In genomic region chr7:98872328-98872924, GRCh38 we compare ENCODE assay signal across 10 cellular contexts. TPM values are rescaled to one million over a fixed set of nuclear protein-coding genes. Genes with fewer than 3 reads are reported as not detected.
DNase-seq lines count a peak whose midpoint lies in the region; ATAC-seq and TF ChIP-seq lines count a peak whose summit lies in the region.
"Had no signal": no experiment of that assay in that cellular context is flagged by ENCODE, and none has a peak within 500 bp of the region (broad histone marks: within the 10 kb centered on the region; RNA-seq: fewer than 3 reads in every experiment).

No MANE protein-coding gene starts in this region.

- H3K27me3 Mint-ChIP-seq in activated CD4-positive, alpha-beta memory T cell treated with anti-CD3 and anti-CD28 coated beads, Interleukin-2, amount 10 ng/mL, durations not matched to agents 7 days and 5 days: peaks cover 19% of the 10 kb centered on the region

- no peak overlapping the region for H3K27ac ChIP-seq in heart left ventricle
- H3K27ac ChIP-seq: upper lobe of left lung had no signal

- H3K4me3 Mint-ChIP-seq in activated CD4-positive, alpha-beta memory T cell treated with anti-CD3 and anti-CD28 coated beads, Interleukin-2, amount 10 ng/mL, durations not matched to agents 7 days and 5 days: no peak overlapping the region

- H3K9me3 ChIP-seq in heart left ventricle: no peaks in the 10 kb centered on the region
- H3K9me3 ChIP-seq: upper lobe of left lung had no signal

- DNase-seq in NCI-H146 (lab: John Stamatoyannopoulos, UW) (peak; percentile 41), NCI-H146 treated with DMSO at 0.1 percent for 48 hours (lab: John Stamatoyannopoulos, UW; ENCODE audit: unreplicated experiment) (no peak), HFF-Myc (ENCODE audit: extremely low read depth, low read depth) (no peak), myocyte (ENCODE audit: low read depth) (peak; percentile 38), heart left ventricle (no peak), NCI-H2081 treated with DMSO at 0.1 percent for 48 hours (lab: John Stamatoyannopoulos, UW) (no peak)
- peak; percentile 29 for DNase-seq in activated CD4-positive, alpha-beta memory T cell treated with anti-CD3 and anti-CD28 coated beads, Interleukin-2, amount 10 ng/mL, durations not matched to agents 7 days and 5 days
- DNase-seq: nucleus accumbens had no signal

- H3K36me3 Mint-ChIP-seq in activated CD4-positive, alpha-beta memory T cell treated with anti-CD3 and anti-CD28 coated beads, Interleukin-2, amount 10 ng/mL, durations not matched to agents 7 days and 5 days (ENCODE audit: low read depth): no peaks in the 10 kb centered on the region

- ATAC-seq in heart left ventricle: no peak
- no peak for ATAC-seq in HG03159 (IDR thresholded peaks at IDR 0.05; ENCODE audit: unreplicated experiment)

- H3K4me1 Mint-ChIP-seq in activated CD4-positive, alpha-beta memory T cell treated with anti-CD3 and anti-CD28 coated beads, Interleukin-2, amount 10 ng/mL, durations not matched to agents 7 days and 5 days: peaks cover 8% of the 10 kb centered on the region

- H3K36me3 ChIP-seq in heart left ventricle: no peaks in the 10 kb centered on the region
- H3K36me3 ChIP-seq: upper lobe of left lung had no signal

- H3K4me1 ChIP-seq in heart left ventricle: peaks cover 0 to 22% (median 5%) of the 10 kb centered on the region in 12 donors

- TF ChIP-seq CTCF in HFF-Myc (IDR thresholded peaks at IDR 0.05; ENCODE audit: low read depth, low read length, missing control alignments): peak; percentile 36
- TF ChIP-seq CTCF in heart left ventricle (IDR thresholded peaks at IDR 0.05): peak in 3 of 12 donors; percentile 19 to 21 (median 19)

- no peaks in the 10 kb centered on the region for H3K9me3 Mint-ChIP-seq in activated CD4-positive, alpha-beta memory T cell treated with anti-CD3 and anti-CD28 coated beads, Interleukin-2, amount 10 ng/mL, durations not matched to agents 7 days and 5 days

- 70 to 75% (median 75%) methylated on average over 7 of the region's 7 CpGs for WGBS in heart left ventricle, 4 donors

- CTCF ChIA-PET in activated CD4-positive, alpha-beta memory T cell treated with anti-CD3 and anti-CD28 coated beads, Interleukin-2, amount 10 ng/mL, durations not matched to agents 7 days and 5 days (lab: Charles Lee): interaction anchor here (0.6 to 2.4 kb wide), 10 partner anchors 9 to 442 kb away, joined by 3 to 10 read pairs (median 5); no protein-coding TSS in a partner anchor

- H3K4me3 ChIP-seq in HFF-Myc (replicated peaks; ENCODE audit: low read depth, low read length) (no peak overlapping the region), heart left ventricle (no peak overlapping the region)
- H3K4me3 ChIP-seq: upper lobe of left lung had no signal

- intact Hi-C loops in heart left ventricle (cut with DNase I): no loop called here

- peaks cover 0 to 34% (median 21%) of the 10 kb centered on the region in 9 donors for H3K27me3 ChIP-seq in heart left ventricle

- POLR2A ChIA-PET in activated CD4-positive, alpha-beta memory T cell treated with anti-CD3 and anti-CD28 coated beads, Interleukin-2, amount 10 ng/mL, durations not matched to agents 7 days and 5 days (lab: Charles Lee): no interaction called here

- no peak for TF ChIP-seq POLR2A in heart left ventricle (IDR thresholded peaks at IDR 0.05)

- no peak overlapping the region for H3K27ac Mint-ChIP-seq in activated CD4-positive, alpha-beta memory T cell treated with anti-CD3 and anti-CD28 coated beads, Interleukin-2, amount 10 ng/mL, durations not matched to agents 7 days and 5 days

RNA-seq across cellular contexts. Expression of gene TMEM130, which starts 2.6 kb away (rescaled TPM):
- total RNA-seq in activated CD4-positive, alpha-beta memory T cell treated with anti-CD3 and anti-CD28 coated beads, Interleukin-2, amount 10 ng/mL, durations not matched to agents 7 days and 5 days: not detected
- total RNA-seq in myocyte (0.05 TPM in 1 of 2 replicates, not detected in the other), heart left ventricle (under 1 TPM in 3 of 9 donors, not detected in 6; 0.13 to 0.77 (median 0.27) TPM)
- 11.4 TPM for polyA plus RNA-seq in myocyte (2012)
- polyA plus RNA-seq in heart left ventricle: under 1 TPM in 1 of 2 donors, not detected in 1; 0.11 TPM

RNA-seq across cellular contexts. Expression of gene TRRAP, which starts 5.9 kb away (rescaled TPM):
- total RNA-seq in activated CD4-positive, alpha-beta memory T cell treated with anti-CD3 and anti-CD28 coated beads, Interleukin-2, amount 10 ng/mL, durations not matched to agents 7 days and 5 days: 10 to 100 TPM; 47.8 to 54.3 TPM
- 24.0 and 24.1 TPM in 2 replicates for total RNA-seq in myocyte
- 22.3 TPM for polyA plus RNA-seq in myocyte (2012)
- 10 to 100 TPM; 13.0 to 29.6 (median 21.7) TPM for total RNA-seq in heart left ventricle
- polyA plus RNA-seq in heart left ventricle: 10 to 100 TPM in 1 of 2 donors, 1 to 10 TPM in 1; 9.2 to 10.1 TPM

Comparison
In these comparisons a context has a peak if more than half of its experiments do, and no peak if none do; other contexts are left out.
1. DNase-seq: peak in NCI-H146 (single experiment), activated CD4-positive, alpha-beta memory T cell treated with anti-CD3 and anti-CD28 coated beads, Interleukin-2, amount 10 ng/mL, durations not matched to agents 7 days and 5 days (single experiment) and myocyte (single experiment); none in NCI-H146 treated with DMSO at 0.1 percent for 48 hours (single experiment), HFF-Myc (single experiment), heart left ventricle (0 of 5) and NCI-H2081 treated with DMSO at 0.1 percent for 48 hours (single experiment).